ENCODE assay signal across 8 cellular contexts in the genomic region with DNA sequence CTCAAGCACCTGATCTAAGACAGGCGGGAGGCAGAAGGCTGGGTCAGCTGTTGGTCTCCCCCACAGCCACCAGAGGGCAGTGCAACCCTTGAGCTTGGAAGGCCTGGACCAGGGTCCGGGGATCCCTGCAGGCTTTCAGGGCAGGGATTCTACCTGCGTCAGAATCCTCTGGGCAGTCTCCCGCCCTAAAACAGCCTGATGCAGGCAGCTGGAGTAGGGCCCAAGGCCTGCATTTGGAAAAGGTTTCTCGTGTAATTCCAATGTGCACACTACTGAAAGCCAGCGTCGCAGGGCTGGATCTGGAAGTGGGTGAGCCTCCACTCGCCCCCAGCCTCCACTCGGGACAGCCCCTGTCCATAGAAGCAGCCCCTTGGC. TPM values are rescaled to one million over a fixed set of nuclear protein-coding genes. Genes with fewer than 3 reads are reported as not detected.
DNase-seq lines count a peak whose midpoint lies in the region; ATAC-seq and TF ChIP-seq lines count a peak whose summit lies in the region.

No MANE protein-coding gene starts in this region.

- no peak overlapping the region for H2BK5ac ChIP-seq in trophoblast cell (ENCODE audit: low read depth, low read length, poor library complexity)

- H2AK5ac ChIP-seq in trophoblast cell (ENCODE audit: low read length) = no peak overlapping the region

- H3K27me3 ChIP-seq in RWPE2 (ENCODE audit: insufficient read depth, poor library complexity, severe bottlenecking) (no peaks in the 10 kb centered on the region), trophoblast cell (ENCODE audit: insufficient read depth, low read length) (no peaks in the 10 kb centered on the region), uterus (no peaks in the 10 kb centered on the region)

- DNase-seq in RWPE2 (ENCODE audit: low spot score) = no peak
- DNase-seq in activated effector memory CD4-positive, alpha-beta T cell treated with anti-CD3 and anti-CD28 coated beads, Interleukin-2, amount 50 U/mL, for 16 hours = peak; percentile 88
- peak; percentile 87 for DNase-seq in germinal center (ENCODE audit: low spot score)
- DNase-seq in trophoblast cell = peak; percentile 78 to 90
- DNase-seq in uterus = peak; percentile 34 to 46
- DNase-seq in MV-4-11 (lab: John Stamatoyannopoulos, UW) = no peak

- peak; percentile 92 for TF ChIP-seq RAD21 in Ishikawa (IDR thresholded peaks at IDR 0.05; ENCODE audit: low read depth)

- H3K18ac ChIP-seq in trophoblast cell (ENCODE audit: low read length) = no peak overlapping the region

- no peak overlapping the region for H2BK12ac ChIP-seq in trophoblast cell (ENCODE audit: low read length)

- no peak overlapping the region for H2BK120ac ChIP-seq in trophoblast cell (ENCODE audit: insufficient read depth, low read length, poor library complexity)

- intact Hi-C loops in uterus (cut with DNase I; ENCODE audit: low total_unique reads) = no loop called here

- H3K4ac ChIP-seq in trophoblast cell (ENCODE audit: low read depth, low read length) = no peak overlapping the region

- H2AFZ ChIP-seq in trophoblast cell (ENCODE audit: insufficient read depth, low read length, poor library complexity) = no peak overlapping the region

- H3K4me2 ChIP-seq in trophoblast cell (ENCODE audit: low read length) = no peak overlapping the region

- no peak overlapping the region for H3K23ac ChIP-seq in trophoblast cell (ENCODE audit: low read length)

- no peaks in the 10 kb centered on the region for H3K9me3 ChIP-seq in RWPE2 (ENCODE audit: severe bottlenecking)
- peaks cover 1% of the 10 kb centered on the region for H3K9me3 ChIP-seq in trophoblast cell (ENCODE audit: insufficient read depth, low read depth, low read length)
- no peaks in the 10 kb centered on the region for H3K9me3 ChIP-seq in uterus

- H4K91ac ChIP-seq in trophoblast cell (ENCODE audit: low read depth, low read length) = no peak overlapping the region

- no peaks in the 10 kb centered on the region for H3K36me3 ChIP-seq in RWPE2 (ENCODE audit: low read depth)
- H3K36me3 ChIP-seq in trophoblast cell (ENCODE audit: control insufficient read depth in 1 of 2, insufficient read depth in 2 of 2, low read length in 2 of 2) = no peaks in the 10 kb centered on the region
- H3K36me3 ChIP-seq in uterus = no peaks in the 10 kb centered on the region

- TF ChIP-seq POLR2A in uterus (IDR thresholded peaks at IDR 0.05) = no peak

- H3K14ac ChIP-seq in trophoblast cell (ENCODE audit: low read length) = no peak overlapping the region

- H3K79me1 ChIP-seq in trophoblast cell (ENCODE audit: low read length) = no peaks in the 10 kb centered on the region

- H3K79me2 ChIP-seq in trophoblast cell (ENCODE audit: control insufficient read depth, insufficient read depth, low read length, poor library complexity) = no peaks in the 10 kb centered on the region

- TF ChIP-seq EP300 in Ishikawa (IDR thresholded peaks at IDR 0.05; ENCODE audit: borderline replicate concordance) = no peak

- TF ChIP-seq CTCF in GM12875 (IDR thresholded peaks at IDR 0.05; ENCODE audit: borderline replicate concordance, insufficient read depth, low read depth, low read length) (peak; percentile 91), RWPE2 (IDR thresholded peaks at IDR 0.05; ENCODE audit: poor library complexity, severe bottlenecking) (peak; percentile 70), uterus (IDR thresholded peaks at IDR 0.05) (peak; percentile 50 to 69 (median 59))

- no peak overlapping the region for H4K12ac ChIP-seq in trophoblast cell (ENCODE audit: low read depth, low read length)

- no peaks in the 10 kb centered on the region for H3K4me1 ChIP-seq in RWPE2 (ENCODE audit: insufficient read depth, poor library complexity, severe bottlenecking)
- no peaks in the 10 kb centered on the region for H3K4me1 ChIP-seq in trophoblast cell (ENCODE audit: control insufficient read depth in 1 of 2, insufficient read depth in 2 of 2, low read length in 2 of 2)
- H3K4me1 ChIP-seq in uterus = no peaks in the 10 kb centered on the region

- H3K27ac ChIP-seq in RWPE2 (ENCODE audit: poor library complexity, severe bottlenecking) (no peak overlapping the region), trophoblast cell (ENCODE audit: low read depth, low read length) (no peak overlapping the region), uterus (no peak overlapping the region)

- no peak overlapping the region for H4K8ac ChIP-seq in trophoblast cell (ENCODE audit: low read depth, low read length)

- no CpG with 5 or more reads among the region's 9 CpGs for WGBS in trophoblast cell (ENCODE audit: extremely low coverage, insufficient coverage, insufficient read length)

- H3K9ac ChIP-seq in trophoblast cell (ENCODE audit: low read length) = no peak overlapping the region

- ATAC-seq in RWPE2 (ENCODE audit: low read depth) = peak; percentile 77; the same call in 2 of the 3 replicates

- H3K4me3 ChIP-seq in GM12875 (ENCODE audit: low read depth, low read length) = no peak overlapping the region
- no peak overlapping the region for H3K4me3 ChIP-seq in RWPE2 (ENCODE audit: severe bottlenecking)
- no peak overlapping the region for H3K4me3 ChIP-seq in trophoblast cell (ENCODE audit: low read depth, low read length)
- H3K4me3 ChIP-seq in uterus = no peak overlapping the region

TF ChIP-seq in Ishikawa, 13 proteins besides CTCF, POLR2A, EP300 and RAD21:
- TF ChIP-seq, protein P1, sequence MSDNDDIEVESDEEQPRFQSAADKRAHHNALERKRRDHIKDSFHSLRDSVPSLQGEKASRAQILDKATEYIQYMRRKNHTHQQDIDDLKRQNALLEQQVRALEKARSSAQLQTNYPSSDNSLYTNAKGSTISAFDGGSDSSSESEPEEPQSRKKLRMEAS (IDR thresholded peaks at IDR 0.05) = no peak
- no peak for TF ChIP-seq EGR1 (IDR thresholded peaks at IDR 0.05)
- no peak for TF ChIP-seq YY1 (IDR thresholded peaks at IDR 0.05; ENCODE audit: low read depth)
- no peak for TF ChIP-seq TAF1 (IDR thresholded peaks at IDR 0.05; ENCODE audit: low read depth)
- TF ChIP-seq, protein P2, sequence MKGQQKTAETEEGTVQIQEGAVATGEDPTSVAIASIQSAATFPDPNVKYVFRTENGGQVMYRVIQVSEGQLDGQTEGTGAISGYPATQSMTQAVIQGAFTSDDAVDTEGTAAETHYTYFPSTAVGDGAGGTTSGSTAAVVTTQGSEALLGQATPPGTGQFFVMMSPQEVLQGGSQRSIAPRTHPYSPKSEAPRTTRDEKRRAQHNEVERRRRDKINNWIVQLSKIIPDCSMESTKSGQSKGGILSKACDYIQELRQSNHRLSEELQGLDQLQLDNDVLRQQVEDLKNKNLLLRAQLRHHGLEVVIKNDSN (IDR thresholded peaks at IDR 0.05) = no peak
- TF ChIP-seq TCF12 (IDR thresholded peaks at IDR 0.05; ENCODE audit: low read depth) = no peak
- TF ChIP-seq ZBTB7A (IDR thresholded peaks at IDR 0.05; ENCODE audit: low read depth) = no peak
- TF ChIP-seq CEBPB (IDR thresholded peaks at IDR 0.05) = no peak
- TF ChIP-seq TEAD4 (IDR thresholded peaks at IDR 0.05) = no peak
- TF ChIP-seq FOXM1 (IDR thresholded peaks at IDR 0.05; ENCODE audit: borderline replicate concordance, low read depth) = no peak
- TF ChIP-seq, protein P3, sequence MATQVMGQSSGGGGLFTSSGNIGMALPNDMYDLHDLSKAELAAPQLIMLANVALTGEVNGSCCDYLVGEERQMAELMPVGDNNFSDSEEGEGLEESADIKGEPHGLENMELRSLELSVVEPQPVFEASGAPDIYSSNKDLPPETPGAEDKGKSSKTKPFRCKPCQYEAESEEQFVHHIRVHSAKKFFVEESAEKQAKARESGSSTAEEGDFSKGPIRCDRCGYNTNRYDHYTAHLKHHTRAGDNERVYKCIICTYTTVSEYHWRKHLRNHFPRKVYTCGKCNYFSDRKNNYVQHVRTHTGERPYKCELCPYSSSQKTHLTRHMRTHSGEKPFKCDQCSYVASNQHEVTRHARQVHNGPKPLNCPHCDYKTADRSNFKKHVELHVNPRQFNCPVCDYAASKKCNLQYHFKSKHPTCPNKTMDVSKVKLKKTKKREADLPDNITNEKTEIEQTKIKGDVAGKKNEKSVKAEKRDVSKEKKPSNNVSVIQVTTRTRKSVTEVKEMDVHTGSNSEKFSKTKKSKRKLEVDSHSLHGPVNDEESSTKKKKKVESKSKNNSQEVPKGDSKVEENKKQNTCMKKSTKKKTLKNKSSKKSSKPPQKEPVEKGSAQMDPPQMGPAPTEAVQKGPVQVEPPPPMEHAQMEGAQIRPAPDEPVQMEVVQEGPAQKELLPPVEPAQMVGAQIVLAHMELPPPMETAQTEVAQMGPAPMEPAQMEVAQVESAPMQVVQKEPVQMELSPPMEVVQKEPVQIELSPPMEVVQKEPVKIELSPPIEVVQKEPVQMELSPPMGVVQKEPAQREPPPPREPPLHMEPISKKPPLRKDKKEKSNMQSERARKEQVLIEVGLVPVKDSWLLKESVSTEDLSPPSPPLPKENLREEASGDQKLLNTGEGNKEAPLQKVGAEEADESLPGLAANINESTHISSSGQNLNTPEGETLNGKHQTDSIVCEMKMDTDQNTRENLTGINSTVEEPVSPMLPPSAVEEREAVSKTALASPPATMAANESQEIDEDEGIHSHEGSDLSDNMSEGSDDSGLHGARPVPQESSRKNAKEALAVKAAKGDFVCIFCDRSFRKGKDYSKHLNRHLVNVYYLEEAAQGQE (IDR thresholded peaks at IDR 0.05; ENCODE audit: low read depth) = no peak
- no peak for TF ChIP-seq NFIC (IDR thresholded peaks at IDR 0.05)
- TF ChIP-seq CREB1 (IDR thresholded peaks at IDR 0.05; ENCODE audit: low read depth) = no peak

RNA-seq across cellular contexts. Expression of a gene that starts 31.8 kb away (rescaled TPM):
- polyA plus RNA-seq in trophoblast cell (2013) = 11.2 and 12.5 TPM in 2 replicates
- 10 to 100 TPM in 2 of 4 donors, 1 to 10 TPM in 1, under 1 TPM in 1; 0.77 to 96.2 (median 10.4) TPM for total RNA-seq in uterus

Comparison
In these comparisons a context has a peak if more than half of its experiments do, and no peak if none do; other contexts are left out.
1. DNase-seq: peak in activated effector memory CD4-positive, alpha-beta T cell treated with anti-CD3 and anti-CD28 coated beads, Interleukin-2, amount 50 U/mL, for 16 hours (single experiment), germinal center (single experiment), trophoblast cell (2 of 2) and uterus (2 of 2); none in RWPE2 (single experiment) and MV-4-11 (single experiment).
2. Peak in every context shown above with its lines, with median percentiles within 50 percentile points of each other: CTCF ChIP-seq.